20 cellular contexts compared by ENCODE assay signal in the genomic region with DNA sequence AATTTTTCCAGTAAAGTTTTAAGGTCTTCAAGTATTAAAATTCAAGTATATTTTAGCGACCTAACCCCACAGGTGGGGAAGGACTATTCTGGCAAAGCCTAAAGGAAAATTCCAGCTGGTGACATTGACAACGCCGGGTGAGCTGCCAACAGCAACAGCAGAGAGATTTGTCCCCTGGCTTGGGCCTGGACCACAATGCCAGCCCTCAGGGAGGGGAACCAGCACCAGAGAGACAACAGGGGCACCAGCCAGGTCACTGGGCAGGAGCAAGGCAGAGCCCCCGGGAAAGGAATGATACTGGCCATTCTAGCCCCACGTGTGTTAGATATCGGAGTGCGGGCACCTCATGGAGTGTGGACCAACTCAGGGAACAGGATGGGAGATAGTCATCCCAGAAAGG.
"Had no signal": no experiment of that assay in that cellular context is flagged by ENCODE, and none has a peak within 500 bp of the region (broad histone marks: within the 10 kb centered on the region; RNA-seq: fewer than 3 reads in every experiment).

No MANE protein-coding gene starts in this region.

- FAIRE-seq: astrocyte had no signal

- H3K9me3 Mint-ChIP-seq: activated naive CD4-positive, alpha-beta T cell treated with anti-CD3 and anti-CD28 coated beads, Interleukin-2, amount 50 U/mL, for 72 hours; effector memory CD8-positive, alpha-beta T cell; stimulated activated naive CD8-positive, alpha-beta T cell treated with anti-CD3 and anti-CD28 coated beads, Interleukin-15, amount 100 ng/mL, for 72 hours had no signal

- H3K4me1 ChIP-seq: suprapubic skin, vagina had no signal

- H3K27me3 Mint-ChIP-seq: effector memory CD8-positive, alpha-beta T cell; stimulated activated naive CD8-positive, alpha-beta T cell treated with anti-CD3 and anti-CD28 coated beads, Interleukin-15, amount 100 ng/mL, for 72 hours had no signal

- H3K36me3 ChIP-seq: transverse colon, vagina had no signal

- H3K4me3 ChIP-seq: adrenal gland, suprapubic skin, transverse colon, vagina had no signal

- H3K4me1 Mint-ChIP-seq: stimulated activated naive CD8-positive, alpha-beta T cell treated with anti-CD3 and anti-CD28 coated beads, Interleukin-15, amount 100 ng/mL, for 72 hours had no signal

- H3K27ac ChIP-seq: parathyroid adenoma, suprapubic skin, transverse colon, vagina, VCaP had no signal

- H3K9me3 ChIP-seq: adrenal gland, suprapubic skin, transverse colon, vagina had no signal

- H3K9ac ChIP-seq: parathyroid adenoma had no signal

- ATAC-seq: activated naive CD4-positive, alpha-beta T cell treated with anti-CD3 and anti-CD28 coated beads, Interleukin-2, amount 50 U/mL, for 72 hours; effector memory CD8-positive, alpha-beta T cell; stimulated activated naive CD8-positive, alpha-beta T cell treated with anti-CD3 and anti-CD28 coated beads, Interleukin-15, amount 100 ng/mL, for 72 hours had no signal

- H3K27me3 ChIP-seq: adrenal gland, suprapubic skin, transverse colon, vagina had no signal

- H3K36me3 Mint-ChIP-seq: activated naive CD4-positive, alpha-beta T cell treated with anti-CD3 and anti-CD28 coated beads, Interleukin-2, amount 50 U/mL, for 72 hours had no signal

- H3K79me2 ChIP-seq: parathyroid adenoma had no signal

- H2AFZ ChIP-seq: parathyroid adenoma had no signal

- H3K4me3 Mint-ChIP-seq: effector memory CD8-positive, alpha-beta T cell; stimulated activated naive CD8-positive, alpha-beta T cell treated with anti-CD3 and anti-CD28 coated beads, Interleukin-15, amount 100 ng/mL, for 72 hours had no signal

- DNase-seq: activated CD4-positive, alpha-beta T cell treated with anti-CD3 and anti-CD28 coated beads, Interleukin-2, amount 50 U/mL, for 4 hours; activated gamma-delta T cell; dermis blood vessel endothelial cell; effector memory CD8-positive, alpha-beta T cell; foreskin fibroblast; hippocampal formation; islet precursor cell; stimulated activated CD4-positive, alpha-beta T cell treated with anti-CD3 and anti-CD28 coated beads, Interleukin-12 subunit alpha, Interleukin-12 subunit beta, amount 100 ng/mL, for 4 hours; stimulated activated CD4-positive, alpha-beta T cell treated with anti-CD3 and anti-CD28 coated beads, Interleukin-1b, Interleukin-23, amount 100 ng/mL, for 48 hours; stimulated activated naive CD8-positive, alpha-beta T cell treated with anti-CD3 and anti-CD28 coated beads, Interleukin-15, amount 100 ng/mL, for 72 hours; SW 1271; T-helper 2 cell; transverse colon had no signal

- H3K27ac Mint-ChIP-seq: effector memory CD8-positive, alpha-beta T cell had no signal
